In the genomic region with DNA sequence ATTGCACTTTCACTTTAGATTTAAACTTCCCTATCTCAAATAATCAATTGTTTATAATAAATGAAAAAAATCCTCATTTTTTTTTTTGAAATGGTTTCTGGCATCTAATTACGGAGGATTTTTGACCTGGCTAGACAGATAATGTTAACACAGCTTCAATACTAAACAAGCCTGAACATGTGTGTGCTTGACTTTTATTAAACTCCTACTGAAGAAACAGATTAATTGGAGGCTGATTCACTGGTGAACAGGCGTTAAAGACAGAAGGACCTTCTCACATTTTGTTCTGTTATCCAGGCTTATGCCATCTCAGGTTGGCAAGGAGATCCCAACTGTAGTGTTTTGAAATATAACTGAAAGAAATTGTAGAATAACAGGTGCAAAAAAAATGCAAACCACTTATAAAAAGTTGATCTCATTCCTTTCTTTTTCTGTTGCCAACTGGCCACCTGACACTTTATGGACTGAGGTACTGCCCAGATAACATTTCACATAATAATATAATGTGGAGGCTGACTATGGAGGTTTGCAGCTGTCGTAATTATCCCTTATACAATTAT, we compare ENCODE assay signal across 1 cellular context.
TF ChIP-seq lines count a peak whose summit lies in the region.

No MANE protein-coding gene starts in this region.

TF ChIP-seq in IMR-90, 13 proteins besides CTCF, POLR2A, EP300 and RAD21:
- no peak for TF ChIP-seq BHLHE40 (IDR thresholded peaks at IDR 0.05; ENCODE audit: low read depth, low read length)
- TF ChIP-seq RCOR1 (IDR thresholded peaks at IDR 0.05; ENCODE audit: insufficient replicate concordance, low read length): no peak
- no peak for TF ChIP-seq MAZ (IDR thresholded peaks at IDR 0.05; ENCODE audit: borderline replicate concordance, low read depth, low read length)
- TF ChIP-seq, protein P1, sequence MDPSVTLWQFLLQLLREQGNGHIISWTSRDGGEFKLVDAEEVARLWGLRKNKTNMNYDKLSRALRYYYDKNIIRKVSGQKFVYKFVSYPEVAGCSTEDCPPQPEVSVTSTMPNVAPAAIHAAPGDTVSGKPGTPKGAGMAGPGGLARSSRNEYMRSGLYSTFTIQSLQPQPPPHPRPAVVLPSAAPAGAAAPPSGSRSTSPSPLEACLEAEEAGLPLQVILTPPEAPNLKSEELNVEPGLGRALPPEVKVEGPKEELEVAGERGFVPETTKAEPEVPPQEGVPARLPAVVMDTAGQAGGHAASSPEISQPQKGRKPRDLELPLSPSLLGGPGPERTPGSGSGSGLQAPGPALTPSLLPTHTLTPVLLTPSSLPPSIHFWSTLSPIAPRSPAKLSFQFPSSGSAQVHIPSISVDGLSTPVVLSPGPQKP (IDR thresholded peaks at IDR 0.05; ENCODE audit: borderline replicate concordance, low read depth, low read length): no peak
- no peak for TF ChIP-seq CEBPB (IDR thresholded peaks at IDR 0.05; ENCODE audit: low read depth, low read length)
- TF ChIP-seq NFE2L2 (IDR thresholded peaks at IDR 0.05; ENCODE audit: low read depth, low read length): no peak
